ENCODE assay signal across 27 cellular contexts in the genomic region with DNA sequence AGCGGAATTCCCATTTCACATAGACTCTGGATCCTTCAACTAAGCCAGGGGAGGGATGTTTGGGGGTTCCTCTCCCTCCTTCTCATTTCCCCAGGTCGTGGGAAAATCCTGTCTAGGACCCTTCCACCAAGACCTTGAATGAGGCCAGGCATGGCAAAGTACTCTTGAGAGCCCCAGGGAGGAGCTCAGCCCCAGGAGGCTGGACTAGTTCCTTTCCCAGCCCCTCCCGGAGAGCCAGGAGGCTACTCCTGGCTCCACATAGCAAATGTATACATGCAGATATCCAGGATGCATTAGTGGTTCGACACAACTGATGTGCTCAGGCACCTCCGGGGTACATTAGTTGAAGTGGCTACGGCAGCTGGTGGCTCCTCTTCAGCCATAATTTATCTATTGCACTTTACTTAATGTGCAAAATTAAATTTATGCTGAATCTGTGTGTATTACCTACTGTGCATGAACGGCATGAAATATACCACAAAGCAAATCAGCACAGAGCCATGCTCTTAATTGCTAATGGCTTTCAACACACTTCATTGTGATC.
"Had no signal": no experiment of that assay in that cellular context is flagged by ENCODE, and none has a peak within 500 bp of the region (broad histone marks: within the 10 kb centered on the region; RNA-seq: fewer than 3 reads in every experiment).

No MANE protein-coding gene starts in this region.

- H3K9me3 ChIP-seq: adrenal gland, ascending aorta, left lung, thoracic aorta, upper lobe of left lung had no signal

- H3K36me3 ChIP-seq: adrenal gland, ascending aorta, brain microvascular endothelial cell, left lung, thoracic aorta, upper lobe of left lung had no signal

- H3K27me3 ChIP-seq: adrenal gland, ascending aorta, brain microvascular endothelial cell, left lung, upper lobe of left lung had no signal

- H3K4me3 ChIP-seq: adrenal gland, ascending aorta, left lung, thoracic aorta, upper lobe of left lung had no signal

- H3K4me3 Mint-ChIP-seq: activated B cell treated with CpG ODN at 0.5 μM for 24 hours; activated CD4-positive, alpha-beta T cell treated with anti-CD3 and anti-CD28 coated beads for 36 hours; activated naive CD8-positive, alpha-beta T cell; activated T-cell treated with anti-CD3 and anti-CD28 coated beads, Interleukin-2, amount 50 U/mL, for 4 hours; dendritic cell treated with granulocyte-macrophage colony-stimulating factor and Interleukin-4, amounts not matched to agents 40 ng/mL and 50 ng/mL, for 4 days; mesothelial cell of epicardium; naive thymus-derived CD8-positive, alpha-beta T cell; stimulated activated naive B cell treated with anti-CD40 and anti-IgM and Interleukin-4, amounts not matched to agents 10 μg/mL and 1 μg/mL and 100 μg/mL, for 72 hours had no signal

- H3K4me1 Mint-ChIP-seq: activated B cell treated with CpG ODN at 0.5 μM for 24 hours; activated CD4-positive, alpha-beta T cell treated with anti-CD3 and anti-CD28 coated beads for 36 hours; naive thymus-derived CD8-positive, alpha-beta T cell; stimulated activated naive B cell treated with anti-CD40 and anti-IgM and Interleukin-4, amounts not matched to agents 10 μg/mL and 1 μg/mL and 100 μg/mL, for 72 hours had no signal

- DNase-seq: activated B cell treated with CpG ODN at 0.5 μM for 24 hours; activated CD4-positive, alpha-beta T cell treated with anti-CD3 and anti-CD28 coated beads for 36 hours; activated CD4-positive, alpha-beta T cell treated with anti-CD3 and anti-CD28 coated beads, Interleukin-2, amount 50 U/mL, for 48 hours; activated CD8-positive, alpha-beta memory T cell treated with anti-CD3 and anti-CD28 coated beads, Interleukin-2, amount 50 U/mL, for 48 hours; activated naive CD4-positive, alpha-beta T cell; activated T-cell treated with anti-CD3 and anti-CD28 coated beads, Interleukin-2, amount 50 U/mL, for 4 hours; adrenal gland; brain microvascular endothelial cell; effector CD4-positive, alpha-beta T cell; erythroblast; foreskin keratinocyte; kidney; left lung; naive thymus-derived CD8-positive, alpha-beta T cell; retina; stimulated activated CD4-positive, alpha-beta T cell treated with anti-CD3 and anti-CD28 coated beads, Interleukin-2, amount 100 ng/mL, for 48 hours; stimulated activated CD8-positive, alpha-beta memory T cell treated with anti-CD3 and anti-CD28 coated beads, Interleukin-4, amount 100 ng/mL, for 48 hours; stimulated activated naive B cell treated with anti-CD40 and anti-IgM and Interleukin-4, amounts not matched to agents 10 μg/mL and 1 μg/mL and 100 μg/mL, for 72 hours; T1000; upper lobe of left lung had no signal

- H3K27ac Mint-ChIP-seq: activated B cell treated with CpG ODN at 0.5 μM for 24 hours; activated CD4-positive, alpha-beta T cell treated with anti-CD3 and anti-CD28 coated beads for 36 hours; activated naive CD8-positive, alpha-beta T cell; activated T-helper 2 cell treated with anti-CD3 and anti-CD28 coated beads, Interferon-gamma antibody, Interleukin-2, Interleukin-4, amounts not matched to agents 10 μg/mL and 5 μg/mL and 100 μg/mL, durations not matched to agents 14 hours and 24 hours and 36 hours; dendritic cell treated with granulocyte-macrophage colony-stimulating factor and Interleukin-4, amounts not matched to agents 40 ng/mL and 50 ng/mL, for 4 days; naive thymus-derived CD8-positive, alpha-beta T cell; progenitor cell of endocrine pancreas; stimulated activated naive B cell treated with anti-CD40 and anti-IgM and Interleukin-4, amounts not matched to agents 10 μg/mL and 1 μg/mL and 100 μg/mL, for 72 hours had no signal

- H3K27me3 Mint-ChIP-seq: activated B cell treated with CpG ODN at 0.5 μM for 24 hours; activated CD4-positive, alpha-beta T cell treated with anti-CD3 and anti-CD28 coated beads for 36 hours; activated naive CD8-positive, alpha-beta T cell; dendritic cell treated with granulocyte-macrophage colony-stimulating factor and Interleukin-4, amounts not matched to agents 40 ng/mL and 50 ng/mL, for 4 days; stimulated activated naive B cell treated with anti-CD40 and anti-IgM and Interleukin-4, amounts not matched to agents 10 μg/mL and 1 μg/mL and 100 μg/mL, for 72 hours had no signal

- H3K27ac ChIP-seq: adrenal gland, ascending aorta, brain microvascular endothelial cell, foreskin keratinocyte, left lung, thoracic aorta, upper lobe of left lung had no signal

- H3K4me1 ChIP-seq: adrenal gland, ascending aorta, foreskin keratinocyte, left lung, upper lobe of left lung had no signal

- H3K9me3 Mint-ChIP-seq: activated T-cell treated with anti-CD3 and anti-CD28 coated beads, Interleukin-2, amount 50 U/mL, for 4 hours had no signal

- ATAC-seq: activated CD4-positive, alpha-beta T cell treated with anti-CD3 and anti-CD28 coated beads for 36 hours; activated T-cell treated with anti-CD3 and anti-CD28 coated beads, Interleukin-2, amount 50 U/mL, for 4 hours; foreskin keratinocyte; left lung; naive thymus-derived CD8-positive, alpha-beta T cell; stimulated activated naive B cell treated with anti-CD40 and anti-IgM and Interleukin-4, amounts not matched to agents 10 μg/mL and 1 μg/mL and 100 μg/mL, for 72 hours had no signal
